ENCODE assay signal across 1 cellular context in the genomic region with DNA sequence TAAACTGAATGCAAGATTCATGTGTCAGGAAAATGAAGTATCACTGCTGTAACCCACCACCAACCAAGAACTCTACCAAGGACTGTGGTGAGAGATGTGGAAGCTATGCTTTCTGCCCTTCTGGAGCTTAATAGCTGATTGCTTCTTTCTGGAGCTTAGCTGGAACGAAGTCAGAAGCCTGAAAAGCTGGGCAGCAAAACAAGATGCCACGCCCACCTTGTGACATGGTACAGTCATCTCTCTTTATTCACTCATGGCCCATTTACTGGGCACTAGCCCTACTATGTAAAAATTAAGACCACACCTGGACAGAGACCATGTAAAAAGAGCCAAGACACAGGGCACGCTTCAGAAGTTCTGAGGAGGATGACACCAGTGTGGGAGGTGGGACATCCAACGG.
TF ChIP-seq lines count a peak whose summit lies in the region.

No MANE protein-coding gene starts in this region.

TF ChIP-seq in HEK293, 187 proteins besides CTCF, POLR2A, EP300 and RAD21:
- TF ChIP-seq SCRT1 (tag by site-specific recombination; IDR thresholded peaks at IDR 0.05; ENCODE audit: borderline replicate concordance) (no peak), KLF9 (tag by site-specific recombination; IDR thresholded peaks at IDR 0.05; ENCODE audit: low read depth) (peak; percentile 78), BCL6B (tag by site-specific recombination; IDR thresholded peaks at IDR 0.05) (no peak), REST (tag by site-specific recombination; IDR thresholded peaks at IDR 0.05) (no peak), ZBTB48 (tag by site-specific recombination; IDR thresholded peaks at IDR 0.05) (no peak), ZNF292 (tag by site-specific recombination; IDR thresholded peaks at IDR 0.05; ENCODE audit: borderline replicate concordance, low read depth) (no peak), ZNF629 (tag by site-specific recombination; IDR thresholded peaks at IDR 0.05) (no peak)
